ENCODE assay signal across 13 cellular contexts in the genomic region with DNA sequence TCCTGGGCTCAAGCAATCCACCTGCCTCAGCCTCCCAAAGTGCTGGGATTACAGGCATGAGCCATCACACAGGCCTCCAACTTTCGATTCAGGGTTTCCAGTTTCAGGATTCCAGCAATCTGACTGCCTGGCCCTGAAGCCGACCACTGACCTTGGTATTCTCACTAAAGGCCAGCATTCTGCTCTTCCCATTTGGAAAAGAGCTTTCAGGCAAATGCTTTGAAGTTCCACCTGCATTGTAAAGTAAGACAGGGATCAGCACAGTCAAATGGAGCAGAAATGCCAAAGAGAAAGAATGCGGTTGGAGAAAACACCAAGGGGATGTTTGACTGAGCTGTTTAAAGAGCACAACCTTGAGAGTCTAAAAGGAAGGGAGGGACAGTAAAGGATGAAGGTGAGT.
DNase-seq lines count a peak whose midpoint lies in the region; ATAC-seq, FAIRE-seq and TF ChIP-seq lines count a peak whose summit lies in the region.
"Had no signal": no experiment of that assay in that cellular context is flagged by ENCODE, and none has a peak within 500 bp of the region (broad histone marks: within the 10 kb centered on the region; RNA-seq: fewer than 3 reads in every experiment).

No MANE protein-coding gene starts in this region.

- H3K4me2 ChIP-seq in HepG2 (ENCODE audit: low read depth, low read length) = no peak overlapping the region

- H3K36me3 Mint-ChIP-seq in T-helper 1 cell treated with Interleukin-12 subunit alpha and Interleukin-12 subunit beta and Interleukin-4 antibody, amounts not matched to agents 30 μg/mL and 1 μg/mL, for 36 hours (ENCODE audit: low read depth) = no peaks in the 10 kb centered on the region
- H3K36me3 Mint-ChIP-seq in activated T-cell treated with anti-CD3 and anti-CD28 coated beads, Interleukin-2, amount 50 U/mL, for 72 hours (ENCODE audit: insufficient read depth in 2 of 2) = no peaks in the 10 kb centered on the region
- no peaks in the 10 kb centered on the region for H3K36me3 Mint-ChIP-seq in progenitor cell of endocrine pancreas (ENCODE audit: insufficient read depth)

- no peaks in the 10 kb centered on the region for H4K20me1 ChIP-seq in HepG2 (ENCODE audit: insufficient read depth, low read length)

- H3K27ac ChIP-seq in HepG2 (ENCODE audit: extremely low read length, insufficient read depth, low read length) (no peak overlapping the region), substantia nigra (ENCODE audit: low read depth, low read length, poor library complexity, severe bottlenecking) (peak overlapping the region; percentile 54)
- H3K27ac ChIP-seq: 22Rv1 had no signal

- TF ChIP-seq EP300 in HepG2 (IDR thresholded peaks at IDR 0.05; ENCODE audit: low read depth in 2 of 2, low read length in 2 of 2) (no peak), HepG2 (CRISPR knock-in tag; IDR thresholded peaks at IDR 0.05; ENCODE audit: borderline replicate concordance) (no peak)

- peak overlapping the region; percentile 13 for H3K4me3 Mint-ChIP-seq in T-helper 1 cell treated with Interleukin-12 subunit alpha and Interleukin-12 subunit beta and Interleukin-4 antibody, amounts not matched to agents 30 μg/mL and 1 μg/mL, for 36 hours
- peak overlapping the region; percentile 43 to 50 for H3K4me3 Mint-ChIP-seq in activated T-cell treated with anti-CD3 and anti-CD28 coated beads, Interleukin-2, amount 50 U/mL, for 72 hours
- H3K4me3 Mint-ChIP-seq in progenitor cell of endocrine pancreas (ENCODE audit: low read depth) = no peak overlapping the region

- H3K4me1 Mint-ChIP-seq in T-helper 1 cell treated with Interleukin-12 subunit alpha and Interleukin-12 subunit beta and Interleukin-4 antibody, amounts not matched to agents 30 μg/mL and 1 μg/mL, for 36 hours (ENCODE audit: low read depth) = peaks cover 14% of the 10 kb centered on the region
- H3K4me1 Mint-ChIP-seq in activated T-cell treated with anti-CD3 and anti-CD28 coated beads, Interleukin-2, amount 50 U/mL, for 72 hours (ENCODE audit: low read depth) = peaks cover 45% of the 10 kb centered on the region
- peaks cover 12% of the 10 kb centered on the region for H3K4me1 Mint-ChIP-seq in progenitor cell of endocrine pancreas (ENCODE audit: low read depth)

- no peak for ATAC-seq in activated T-cell treated with anti-CD3 and anti-CD28 coated beads, Interleukin-2, amount 50 U/mL, for 72 hours (replicated peaks in 1 of 2)
- 0 out of 3 replicates have a peak, but pooled peaks have one; percentile 24 for ATAC-seq in HepG2

- H3K9me3 ChIP-seq in HepG2 (ENCODE audit: low read length) = no peaks in the 10 kb centered on the region

- TF ChIP-seq CTCF in HepG2 (CRISPR knock-in tag; IDR thresholded peaks at IDR 0.05) (no peak), progenitor cell of endocrine pancreas (IDR thresholded peaks at IDR 0.05; ENCODE audit: unreplicated experiment) (no peak)

- no peak for TF ChIP-seq RAD21 in HepG2 (CRISPR knock-in tag; IDR thresholded peaks at IDR 0.05)

- no peaks in the 10 kb centered on the region for H3K27me3 Mint-ChIP-seq in T-helper 1 cell treated with Interleukin-12 subunit alpha and Interleukin-12 subunit beta and Interleukin-4 antibody, amounts not matched to agents 30 μg/mL and 1 μg/mL, for 36 hours (ENCODE audit: low read depth)
- no peaks in the 10 kb centered on the region for H3K27me3 Mint-ChIP-seq in activated T-cell treated with anti-CD3 and anti-CD28 coated beads, Interleukin-2, amount 50 U/mL, for 72 hours (ENCODE audit: low read depth)
- H3K27me3 Mint-ChIP-seq in progenitor cell of endocrine pancreas = no peaks in the 10 kb centered on the region

- BruUV-seq in HepG2 (replicated peaks; lab: Mats Ljungman, UMichigan) = no TSS peak

- H3K9me3 Mint-ChIP-seq in T-helper 1 cell treated with Interleukin-12 subunit alpha and Interleukin-12 subunit beta and Interleukin-4 antibody, amounts not matched to agents 30 μg/mL and 1 μg/mL, for 36 hours = no peaks in the 10 kb centered on the region
- no peaks in the 10 kb centered on the region for H3K9me3 Mint-ChIP-seq in activated T-cell treated with anti-CD3 and anti-CD28 coated beads, Interleukin-2, amount 50 U/mL, for 72 hours
- no peaks in the 10 kb centered on the region for H3K9me3 Mint-ChIP-seq in progenitor cell of endocrine pancreas (ENCODE audit: low read depth)

- DNase-seq in T-helper 1 cell = no peak
- no peak for DNase-seq in activated T-cell treated with anti-CD3 and anti-CD28 coated beads, Interleukin-2, amount 50 U/mL, for 72 hours
- DNase-seq in HepG2 (ENCODE audit: low spot score) = no peak
- DNase-seq in substantia nigra (lab: John Stamatoyannopoulos, UW) = no peak
- DNase-seq in stimulated activated CD4-positive, alpha-beta T cell treated with anti-CD3 and anti-CD28 coated beads, Interleukin-4, amount 100 ng/mL, for 1 hour = no peak
- no peak for DNase-seq in NCI-H524 (lab: John Stamatoyannopoulos, UW)
- DNase-seq in progenitor cell of endocrine pancreas (ENCODE audit: low spot score, unreplicated experiment) = no peak
- DNase-seq: activated effector memory CD4-positive, alpha-beta T cell treated with anti-CD3 and anti-CD28 coated beads, Interleukin-2, amount 50 U/mL, for 16 hours; Calu3; NCI-H1694; SHP77 treated with DMSO at 0.1 percent for 48 hours had no signal

- peak overlapping the region; percentile 64 for H3K27ac Mint-ChIP-seq in T-helper 1 cell treated with Interleukin-12 subunit alpha and Interleukin-12 subunit beta and Interleukin-4 antibody, amounts not matched to agents 30 μg/mL and 1 μg/mL, for 36 hours
- peak overlapping the region; percentile 31 for H3K27ac Mint-ChIP-seq in activated T-cell treated with anti-CD3 and anti-CD28 coated beads, Interleukin-2, amount 50 U/mL, for 72 hours
- no peak overlapping the region for H3K27ac Mint-ChIP-seq in progenitor cell of endocrine pancreas

- H3K4me1 ChIP-seq in HepG2 (ENCODE audit: insufficient read depth, low read length) = no peaks in the 10 kb centered on the region; the same call in 1 of the 2 replicates

- peaks cover 0 to 16% of the 10 kb centered on the region in 2 experiments; a peak in 1 of 5 replicates for H3K27me3 ChIP-seq in HepG2 (ENCODE audit: control insufficient read depth in 1 of 2, insufficient read depth in 2 of 2, low read length in 2 of 2)

- in situ Hi-C loops in HepG2 (cut with HindIII; ENCODE audit: extremely low pct_ligation_motif_present, low pct_unique_long_range_greater_than_20kb) = no loop called here

- H3K36me3 ChIP-seq in HepG2 (replicated peaks in 1 of 2; ENCODE audit: control insufficient read depth in 1 of 2, insufficient read depth in 2 of 2, low read length in 2 of 2) = no peaks in the 10 kb centered on the region

- H2AFZ ChIP-seq in HepG2 (ENCODE audit: low read length) = no peak overlapping the region

- no peak for TF ChIP-seq POLR2A in HepG2 (IDR thresholded peaks at IDR 0.05; ENCODE audit: insufficient read depth in 1 of 2, low read depth in 2 of 2, low read length in 2 of 2)

- no peak overlapping the region for H3K9ac ChIP-seq in HepG2 (ENCODE audit: insufficient read depth, low read depth, low read length)

- H3K79me2 ChIP-seq in HepG2 (ENCODE audit: insufficient read depth, low read length) = no peaks in the 10 kb centered on the region

- H3K4me3 ChIP-seq in HepG2 (replicated peaks in 1 of 3; ENCODE audit: insufficient read depth in 1 of 3, low read depth in 2 of 3, low read length in 3 of 3) = no peak overlapping the region

- WGBS in HepG2 (ENCODE audit: low lambda C conversion rate) = 29% methylated on average over 3 of the region's 3 CpGs

- CTCF ChIA-PET in HepG2 (lab: Yijun Ruan, JAX; ENCODE audit: low intra/inter-chr PET ratio, low total read pairs) = no interaction called here

- intact Hi-C loops in HepG2 (cut with micrococcal nuclease; ENCODE audit: unreplicated experiment) = no loop called here

- FAIRE-seq in HepG2 (lab: Jason Lieb, UNC) = no peak

- POLR2A ChIA-PET in HepG2 (lab: Yijun Ruan, JAX) = no interaction called here

TF ChIP-seq in HepG2, 621 proteins besides CTCF, POLR2A, EP300 and RAD21 (continues in another document):
- no peak for TF ChIP-seq ZNF260 (CRISPR knock-in tag; IDR thresholded peaks at IDR 0.05; ENCODE audit: borderline replicate concordance, low read depth)
- no peak for TF ChIP-seq SATB2 (CRISPR knock-in tag; IDR thresholded peaks at IDR 0.05)
- TF ChIP-seq SRSF1 (optimal IDR thresholded peaks at IDR 0.05; ENCODE audit: low read depth, low read length) = no peak
- TF ChIP-seq BRD4 (CRISPR knock-in tag; IDR thresholded peaks at IDR 0.05) = no peak
- no peak for TF ChIP-seq CEBPG (CRISPR knock-in tag; IDR thresholded peaks at IDR 0.05)
- TF ChIP-seq, protein P1, sequence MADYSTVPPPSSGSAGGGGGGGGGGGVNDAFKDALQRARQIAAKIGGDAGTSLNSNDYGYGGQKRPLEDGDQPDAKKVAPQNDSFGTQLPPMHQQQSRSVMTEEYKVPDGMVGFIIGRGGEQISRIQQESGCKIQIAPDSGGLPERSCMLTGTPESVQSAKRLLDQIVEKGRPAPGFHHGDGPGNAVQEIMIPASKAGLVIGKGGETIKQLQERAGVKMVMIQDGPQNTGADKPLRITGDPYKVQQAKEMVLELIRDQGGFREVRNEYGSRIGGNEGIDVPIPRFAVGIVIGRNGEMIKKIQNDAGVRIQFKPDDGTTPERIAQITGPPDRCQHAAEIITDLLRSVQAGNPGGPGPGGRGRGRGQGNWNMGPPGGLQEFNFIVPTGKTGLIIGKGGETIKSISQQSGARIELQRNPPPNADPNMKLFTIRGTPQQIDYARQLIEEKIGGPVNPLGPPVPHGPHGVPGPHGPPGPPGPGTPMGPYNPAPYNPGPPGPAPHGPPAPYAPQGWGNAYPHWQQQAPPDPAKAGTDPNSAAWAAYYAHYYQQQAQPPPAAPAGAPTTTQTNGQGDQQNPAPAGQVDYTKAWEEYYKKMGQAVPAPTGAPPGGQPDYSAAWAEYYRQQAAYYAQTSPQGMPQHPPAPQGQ (CRISPR knock-in tag; IDR thresholded peaks at IDR 0.05; ENCODE audit: borderline replicate concordance) = no peak
- no peak for TF ChIP-seq NCOA5 (CRISPR knock-in tag; IDR thresholded peaks at IDR 0.05)
- TF ChIP-seq ZFP37 (CRISPR knock-in tag; IDR thresholded peaks at IDR 0.05; ENCODE audit: borderline replicate concordance) = no peak
- TF ChIP-seq SIN3B (IDR thresholded peaks at IDR 0.05; ENCODE audit: low read length) = no peak
- no peak for TF ChIP-seq MIXL1 (CRISPR knock-in tag; IDR thresholded peaks at IDR 0.05)
- TF ChIP-seq SETDB1 (CRISPR knock-in tag; IDR thresholded peaks at IDR 0.05; ENCODE audit: borderline replicate concordance) = no peak
